1 cellular context compared by ENCODE assay signal in genomic region chr12:3105690-3106479, GRCh38.
TF ChIP-seq lines count a peak whose summit lies in the region.

No MANE protein-coding gene starts in this region.

TF ChIP-seq in HepG2, 621 proteins besides CTCF, POLR2A, EP300 and RAD21:
- 0 out of 2 replicates have a peak, but pooled peaks have one; percentile 47 for TF ChIP-seq NFE2L1 (CRISPR knock-in tag; IDR thresholded peaks at IDR 0.05; ENCODE audit: borderline replicate concordance)
- TF ChIP-seq ZNF24 (IDR thresholded peaks at IDR 0.05), result no peak
- 0 out of 2 replicates have a peak, but pooled peaks have one; percentile 51 for TF ChIP-seq HNRNPL (IDR thresholded peaks at IDR 0.05; ENCODE audit: low read depth, low read length)
- TF ChIP-seq HNRNPLL (IDR thresholded peaks at IDR 0.05; ENCODE audit: low read depth, low read length, poor library complexity, severe bottlenecking), result peak; percentile 13
- no peak for TF ChIP-seq TRIM22 (IDR thresholded peaks at IDR 0.05)
- 0 out of 2 replicates have a peak, but pooled peaks have one; percentile 52 for TF ChIP-seq ZBTB38 (CRISPR knock-in tag; IDR thresholded peaks at IDR 0.05)
- no peak for TF ChIP-seq ZNF451 (CRISPR knock-in tag; IDR thresholded peaks at IDR 0.05)
- 0 out of 2 replicates have a peak, but pooled peaks have one; percentile 46 for TF ChIP-seq DNMT1 (CRISPR knock-in tag; IDR thresholded peaks at IDR 0.05)
- TF ChIP-seq ZNF225 (CRISPR knock-in tag; IDR thresholded peaks at IDR 0.05), result no peak
- peak; percentile 43 for TF ChIP-seq AGO2 (optimal IDR thresholded peaks at IDR 0.05; ENCODE audit: low read depth, low read length)
- TF ChIP-seq, protein P1, sequence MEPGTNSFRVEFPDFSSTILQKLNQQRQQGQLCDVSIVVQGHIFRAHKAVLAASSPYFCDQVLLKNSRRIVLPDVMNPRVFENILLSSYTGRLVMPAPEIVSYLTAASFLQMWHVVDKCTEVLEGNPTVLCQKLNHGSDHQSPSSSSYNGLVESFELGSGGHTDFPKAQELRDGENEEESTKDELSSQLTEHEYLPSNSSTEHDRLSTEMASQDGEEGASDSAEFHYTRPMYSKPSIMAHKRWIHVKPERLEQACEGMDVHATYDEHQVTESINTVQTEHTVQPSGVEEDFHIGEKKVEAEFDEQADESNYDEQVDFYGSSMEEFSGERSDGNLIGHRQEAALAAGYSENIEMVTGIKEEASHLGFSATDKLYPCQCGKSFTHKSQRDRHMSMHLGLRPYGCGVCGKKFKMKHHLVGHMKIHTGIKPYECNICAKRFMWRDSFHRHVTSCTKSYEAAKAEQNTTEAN (CRISPR knock-in tag; conservative IDR thresholded peaks at IDR 0.05), result 0 out of 2 replicates have a peak, but pooled peaks have one; percentile 50
- no peak for TF ChIP-seq SNAI1 (CRISPR knock-in tag; IDR thresholded peaks at IDR 0.05; ENCODE audit: borderline replicate concordance)
- TF ChIP-seq, protein P2, sequence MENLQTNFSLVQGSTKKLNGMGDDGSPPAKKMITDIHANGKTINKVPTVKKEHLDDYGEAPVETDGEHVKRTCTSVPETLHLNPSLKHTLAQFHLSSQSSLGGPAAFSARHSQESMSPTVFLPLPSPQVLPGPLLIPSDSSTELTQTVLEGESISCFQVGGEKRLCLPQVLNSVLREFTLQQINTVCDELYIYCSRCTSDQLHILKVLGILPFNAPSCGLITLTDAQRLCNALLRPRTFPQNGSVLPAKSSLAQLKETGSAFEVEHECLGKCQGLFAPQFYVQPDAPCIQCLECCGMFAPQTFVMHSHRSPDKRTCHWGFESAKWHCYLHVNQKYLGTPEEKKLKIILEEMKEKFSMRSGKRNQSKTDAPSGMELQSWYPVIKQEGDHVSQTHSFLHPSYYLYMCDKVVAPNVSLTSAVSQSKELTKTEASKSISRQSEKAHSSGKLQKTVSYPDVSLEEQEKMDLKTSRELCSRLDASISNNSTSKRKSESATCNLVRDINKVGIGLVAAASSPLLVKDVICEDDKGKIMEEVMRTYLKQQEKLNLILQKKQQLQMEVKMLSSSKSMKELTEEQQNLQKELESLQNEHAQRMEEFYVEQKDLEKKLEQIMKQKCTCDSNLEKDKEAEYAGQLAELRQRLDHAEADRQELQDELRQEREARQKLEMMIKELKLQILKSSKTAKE (CRISPR knock-in tag; IDR thresholded peaks at IDR 0.05; ENCODE audit: borderline replicate concordance), result 0 out of 2 replicates have a peak, but pooled peaks have one; percentile 35
